ENCODE assay signal across 8 cellular contexts in the genomic region with DNA sequence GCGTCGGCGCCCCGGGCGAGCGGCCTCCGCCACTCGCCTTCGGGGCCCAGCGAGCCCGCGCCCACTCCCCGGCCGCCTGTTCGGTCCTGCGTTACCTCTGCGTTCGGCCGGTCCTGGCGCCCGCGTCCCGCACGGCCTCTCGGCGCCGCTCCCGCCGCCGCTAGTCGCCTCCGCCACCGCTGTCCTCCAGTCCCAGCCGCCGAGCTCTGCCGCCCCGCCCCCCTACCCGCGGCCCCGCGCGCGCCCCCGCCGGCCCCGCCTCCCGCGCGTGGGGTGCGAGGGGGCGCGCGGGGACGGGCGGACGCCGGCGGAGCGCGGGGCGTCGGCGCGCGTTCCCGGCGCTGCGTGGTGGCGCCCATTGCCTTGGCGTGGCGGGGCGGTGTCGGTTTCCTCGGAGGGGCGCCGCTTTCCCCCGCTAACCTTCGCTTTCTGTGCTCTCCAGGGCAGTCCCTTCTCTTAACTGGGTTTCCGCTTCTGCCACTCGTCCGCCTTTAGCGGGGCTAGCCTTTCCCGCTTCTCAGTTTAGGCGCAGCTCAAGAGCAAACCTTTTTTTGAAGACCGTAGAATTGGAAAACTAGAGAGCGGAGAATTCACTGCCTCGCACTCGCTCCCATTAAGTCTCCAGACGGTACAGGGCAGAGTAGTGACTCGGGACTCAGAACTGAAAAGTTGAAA. TPM values are rescaled to one million over a fixed set of nuclear protein-coding genes. Genes with fewer than 3 reads are reported as not detected.
DNase-seq lines count a peak whose midpoint lies in the region; ATAC-seq and TF ChIP-seq lines count a peak whose summit lies in the region.

A gene with protein sequence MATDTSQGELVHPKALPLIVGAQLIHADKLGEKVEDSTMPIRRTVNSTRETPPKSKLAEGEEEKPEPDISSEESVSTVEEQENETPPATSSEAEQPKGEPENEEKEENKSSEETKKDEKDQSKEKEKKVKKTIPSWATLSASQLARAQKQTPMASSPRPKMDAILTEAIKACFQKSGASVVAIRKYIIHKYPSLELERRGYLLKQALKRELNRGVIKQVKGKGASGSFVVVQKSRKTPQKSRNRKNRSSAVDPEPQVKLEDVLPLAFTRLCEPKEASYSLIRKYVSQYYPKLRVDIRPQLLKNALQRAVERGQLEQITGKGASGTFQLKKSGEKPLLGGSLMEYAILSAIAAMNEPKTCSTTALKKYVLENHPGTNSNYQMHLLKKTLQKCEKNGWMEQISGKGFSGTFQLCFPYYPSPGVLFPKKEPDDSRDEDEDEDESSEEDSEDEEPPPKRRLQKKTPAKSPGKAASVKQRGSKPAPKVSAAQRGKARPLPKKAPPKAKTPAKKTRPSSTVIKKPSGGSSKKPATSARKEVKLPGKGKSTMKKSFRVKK (minus strand): TSS at position 208 of the 675 bp plus-strand sequence. CDS start 6,867 bp downstream, outside the sequence.

- TF ChIP-seq CTCF in Calu3 (IDR thresholded peaks at IDR 0.05; ENCODE audit: unreplicated experiment) (no peak), OCI-LY7 (conservative IDR thresholded peaks at IDR 0.05; ENCODE audit: low read length) (no peak)

- POLR2A ChIA-PET in OCI-LY7 (lab: Charles Lee), result interaction anchor here (0.6 to 1.1 kb wide), 6 partner anchors 13 to 1694 kb away, joined by 3 to 4 read pairs (median 3); no protein-coding TSS in a partner anchor

- no peaks in the 10 kb centered on the region for H3K4me1 Mint-ChIP-seq in Calu3 (ENCODE audit: low read depth, unreplicated experiment)

- CTCF ChIA-PET in Calu3 (lab: Charles Lee), result interaction anchor here (1.1 to 1.2 kb wide), 2 partner anchors 199 to 408 kb away, joined by 3 to 4 read pairs; no protein-coding TSS in a partner anchor
- CTCF ChIA-PET in OCI-LY7 (lab: Charles Lee; ENCODE audit: unreplicated experiment), result interaction anchor here (0.9 kb wide), 1 partner anchor 407 kb away, joined by 3 read pairs; no protein-coding TSS in a partner anchor

- H3K4me2 ChIP-seq in OCI-LY7 (ENCODE audit: low read length), result peak within 1 kb of the TSS; percentile 92

- peaks cover 24% of the 10 kb centered on the region for H4K20me1 ChIP-seq in OCI-LY7 (ENCODE audit: insufficient read depth, low read length)

- no peaks in the 10 kb centered on the region for H3K9me2 ChIP-seq in OCI-LY7 (ENCODE audit: insufficient read depth, low read length)

- H3K79me2 ChIP-seq in OCI-LY7 (ENCODE audit: insufficient read depth, low read depth, low read length), result peaks cover 41% of the 10 kb centered on the region

- peaks cover 38% of the 10 kb centered on the region for H3K36me3 Mint-ChIP-seq in Calu3 (ENCODE audit: insufficient read depth, unreplicated experiment)

- peak within 1 kb of the TSS; percentile 98 for H3K4me3 Mint-ChIP-seq in Calu3 (ENCODE audit: low read depth, unreplicated experiment)

- H2AFZ ChIP-seq in OCI-LY7 (ENCODE audit: low read length), result peak within 1 kb of the TSS; percentile 96

- DNase-seq in Calu3, result peak; percentile 74
- peak; percentile 70 for DNase-seq in HT1080 (ENCODE audit: low read depth)
- DNase-seq in OCI-LY7 (ENCODE audit: low spot score), result peak; percentile 82
- DNase-seq in activated T-cell treated with anti-CD3 and anti-CD28 coated beads for 48 hours (ENCODE audit: low read depth), result peak; percentile 84
- DNase-seq in erythroblast (lab: John Stamatoyannopoulos, UW), result peak; percentile 84 to 91
- DNase-seq in stimulated activated CD8-positive, alpha-beta memory T cell treated with anti-CD3 and anti-CD28 coated beads, Interleukin-4, amount 100 ng/mL, for 48 hours, result peak; percentile 84

- peak; percentile 65 for TF ChIP-seq POLR2A in erythroblast (IDR thresholded peaks at IDR 0.05; ENCODE audit: low read length)

- peak within 1 kb of the TSS; percentile 95 for H3K9ac ChIP-seq in mucosa of stomach (ENCODE audit: low read length)

- ATAC-seq in GM21367 (IDR thresholded peaks at IDR 0.05; ENCODE audit: unreplicated experiment), result peak; percentile 42

- H3K4me3 ChIP-seq in OCI-LY7 (ENCODE audit: low read depth, low read length, poor library complexity, severe bottlenecking), result peak within 1 kb of the TSS; percentile 91
- peak within 1 kb of the TSS; percentile 67 for H3K4me3 ChIP-seq in mucosa of stomach (ENCODE audit: low read length)

- intact Hi-C loops in Calu3 (cut with micrococcal nuclease; ENCODE audit: unreplicated experiment), result no loop called here
- intact Hi-C loops in OCI-LY7 (cut with micrococcal nuclease; ENCODE audit: unreplicated experiment), result loop anchor here (10.0 kb wide), 1 partner anchor 408 kb away; no protein-coding TSS in a partner anchor

- TSS peak; percentile 72 for BruUV-seq in Calu3 (replicated peaks; lab: Mats Ljungman, UMichigan)
- BruUV-seq in OCI-LY7 (replicated peaks; lab: Mats Ljungman, UMichigan), result no TSS peak

- peaks cover 33% of the 10 kb centered on the region for H3K36me3 ChIP-seq in OCI-LY7 (ENCODE audit: insufficient read depth, low read length)
- no peaks in the 10 kb centered on the region for H3K36me3 ChIP-seq in mucosa of stomach (ENCODE audit: control insufficient read depth, insufficient read depth, low read length)

- no peaks in the 10 kb centered on the region for H3K9me3 ChIP-seq in OCI-LY7 (ENCODE audit: low read length)
- no peaks in the 10 kb centered on the region for H3K9me3 ChIP-seq in mucosa of stomach (ENCODE audit: control insufficient read depth, low read length)

- H3K27ac Mint-ChIP-seq in Calu3 (ENCODE audit: unreplicated experiment), result peak within 1 kb of the TSS; percentile 94

- no peaks in the 10 kb centered on the region for H3K9me3 Mint-ChIP-seq in Calu3 (ENCODE audit: low read depth, unreplicated experiment)

- peak within 1 kb of the TSS; percentile 82 for H3K27ac ChIP-seq in OCI-LY7 (ENCODE audit: low read depth, low read length, poor library complexity, severe bottlenecking)

- no peaks in the 10 kb centered on the region for H3K27me3 Mint-ChIP-seq in Calu3 (ENCODE audit: unreplicated experiment)

- peaks cover 26% of the 10 kb centered on the region for H3K4me1 ChIP-seq in OCI-LY7 (ENCODE audit: insufficient read depth, low read length, poor library complexity, severe bottlenecking)
- H3K4me1 ChIP-seq in mucosa of stomach (ENCODE audit: control insufficient read depth, insufficient read depth, low read length), result peaks cover 21% of the 10 kb centered on the region

- no peaks in the 10 kb centered on the region for H3K27me3 ChIP-seq in mucosa of stomach (ENCODE audit: control insufficient read depth, insufficient read depth, low read length)

RNA-seq across cellular contexts. Expression of the gene that starts here (rescaled TPM):
- total RNA-seq in Calu3 (2022), result 229 and 247 TPM in 2 replicates
- 128 and 151 TPM in 2 replicates for total RNA-seq in HT1080 (2014; rRNA removed; shearing (Covaris generic))
- polyA plus RNA-seq in HT1080 (2015; cell fraction: cytosol; rRNA removed), result 128 and 155 TPM in 2 replicates
- 464 and 580 TPM in 2 replicates for polyA plus RNA-seq in HT1080 (2015; cell fraction: nucleus; rRNA removed)
- 295 and 423 TPM in 2 replicates for total RNA-seq in OCI-LY7 (2014; rRNA removed; shearing (Covaris generic))
- 288 and 341 TPM in 2 replicates for total RNA-seq in OCI-LY7 (2022)

Comparison
In these comparisons a context has a peak if more than half of its experiments do, and no peak if none do; other contexts are left out.
1. Peak in every context shown above with its lines: DNase-seq, ATAC-seq, H3K4me3 ChIP-seq and H3K27ac ChIP-seq.